ENCODE assay signal across 8 cellular contexts in genomic region chr19:4246767-4247593, GRCh38. TPM values are rescaled to one million over a fixed set of nuclear protein-coding genes. Genes with fewer than 3 reads are reported as not detected.
DNase-seq lines count a peak whose midpoint lies in the region; ATAC-seq and TF ChIP-seq lines count a peak whose summit lies in the region.

Gene YJU2 (plus strand): TSS chr19:4247080. CDS start chr19:4247147, 67 bp downstream.

- H3K4me3 Mint-ChIP-seq in T-helper 1 cell treated with Interleukin-12 subunit alpha and Interleukin-12 subunit beta and Interleukin-4 antibody, amounts not matched to agents 30 μg/mL and 1 μg/mL, for 36 hours = peak within 1 kb of the TSS; percentile 92
- peak within 1 kb of the TSS; percentile 94 for H3K4me3 Mint-ChIP-seq in progenitor cell of endocrine pancreas (ENCODE audit: low read depth)

- DNase-seq in NCI-H1694 (lab: John Stamatoyannopoulos, UW) = peak; percentile 98
- peak; percentile 98 for DNase-seq in amniotic stem cell (lab: John Stamatoyannopoulos, UW)
- DNase-seq in left ventricle myocardium inferior = peak; percentile 98
- DNase-seq in progenitor cell of endocrine pancreas (ENCODE audit: low spot score, unreplicated experiment) = peak; percentile 97
- peak; percentile 99 for DNase-seq in ureter (ENCODE audit: low spot score)

- peaks cover 6% of the 10 kb centered on the region for H3K9me3 ChIP-seq in left ventricle myocardium inferior (replicated peaks)

- peaks cover 2% of the 10 kb centered on the region for H3K9me3 Mint-ChIP-seq in T-helper 1 cell treated with Interleukin-12 subunit alpha and Interleukin-12 subunit beta and Interleukin-4 antibody, amounts not matched to agents 30 μg/mL and 1 μg/mL, for 36 hours
- peaks cover 5% of the 10 kb centered on the region for H3K9me3 Mint-ChIP-seq in progenitor cell of endocrine pancreas (ENCODE audit: low read depth)

- no peaks in the 10 kb centered on the region for H3K27me3 Mint-ChIP-seq in T-helper 1 cell treated with Interleukin-12 subunit alpha and Interleukin-12 subunit beta and Interleukin-4 antibody, amounts not matched to agents 30 μg/mL and 1 μg/mL, for 36 hours (ENCODE audit: low read depth)
- peaks cover 2% of the 10 kb centered on the region for H3K27me3 Mint-ChIP-seq in progenitor cell of endocrine pancreas

- H3K27me3 ChIP-seq in left ventricle myocardium inferior (ENCODE audit: low read depth) = no peaks in the 10 kb centered on the region

- H3K36me3 ChIP-seq in left ventricle myocardium inferior = peaks cover 32% of the 10 kb centered on the region

- peaks cover 12% of the 10 kb centered on the region for H3K4me1 ChIP-seq in left ventricle myocardium inferior

- TF ChIP-seq POLR2A in GM15510 (IDR thresholded peaks at IDR 0.05; ENCODE audit: borderline replicate concordance, extremely low read depth, insufficient read length) = peak; percentile 64

- peaks cover 28% of the 10 kb centered on the region for H3K36me3 Mint-ChIP-seq in T-helper 1 cell treated with Interleukin-12 subunit alpha and Interleukin-12 subunit beta and Interleukin-4 antibody, amounts not matched to agents 30 μg/mL and 1 μg/mL, for 36 hours (ENCODE audit: low read depth)
- H3K36me3 Mint-ChIP-seq in progenitor cell of endocrine pancreas (ENCODE audit: insufficient read depth) = peaks cover 23% of the 10 kb centered on the region

- peak within 1 kb of the TSS; percentile 99 for H3K27ac Mint-ChIP-seq in T-helper 1 cell treated with Interleukin-12 subunit alpha and Interleukin-12 subunit beta and Interleukin-4 antibody, amounts not matched to agents 30 μg/mL and 1 μg/mL, for 36 hours
- H3K27ac Mint-ChIP-seq in progenitor cell of endocrine pancreas = peak within 1 kb of the TSS; percentile 99

- ATAC-seq in HG02885 (IDR thresholded peaks at IDR 0.05; ENCODE audit: poor library complexity, unreplicated experiment) = peak; percentile 93

- H3K4me1 Mint-ChIP-seq in T-helper 1 cell treated with Interleukin-12 subunit alpha and Interleukin-12 subunit beta and Interleukin-4 antibody, amounts not matched to agents 30 μg/mL and 1 μg/mL, for 36 hours (ENCODE audit: low read depth) = peaks cover 15% of the 10 kb centered on the region
- no peaks in the 10 kb centered on the region for H3K4me1 Mint-ChIP-seq in progenitor cell of endocrine pancreas (ENCODE audit: low read depth)

- peak within 1 kb of the TSS; percentile 75 for H3K4me3 ChIP-seq in left ventricle myocardium inferior

- peak within 1 kb of the TSS; percentile 97 for H3K27ac ChIP-seq in left ventricle myocardium inferior (replicated peaks)

- intact Hi-C loops in left ventricle myocardium inferior (cut with micrococcal nuclease) = no loop called here

- TF ChIP-seq CTCF in left ventricle myocardium inferior (IDR thresholded peaks at IDR 0.05; ENCODE audit: borderline replicate concordance) (peak; percentile 51), progenitor cell of endocrine pancreas (IDR thresholded peaks at IDR 0.05; ENCODE audit: unreplicated experiment) (peak; percentile 64)

RNA-seq across cellular contexts. Expression of gene YJU2, which starts in this region (rescaled TPM):
- 10.2 TPM for total RNA-seq in left ventricle myocardium inferior
- 22.4 and 23.9 TPM in 2 replicates for total RNA-seq in progenitor cell of endocrine pancreas
- total RNA-seq in ureter = 22.2 TPM

Comparison
In these comparisons a context has a peak if more than half of its experiments do, and no peak if none do; other contexts are left out.
1. Peak in every context shown above with its lines: DNase-seq, ATAC-seq, H3K4me3 ChIP-seq and H3K27ac ChIP-seq.